Comparison of ENCODE assay signal across 10 cellular contexts in genomic region chr5:172816887-172817418, GRCh38. TPM values are rescaled to one million over a fixed set of nuclear protein-coding genes. Genes with fewer than 3 reads are reported as not detected.
DNase-seq lines count a peak whose midpoint lies in the region; ATAC-seq and TF ChIP-seq lines count a peak whose summit lies in the region.
"Had no signal": no experiment of that assay in that cellular context is flagged by ENCODE, and none has a peak within 500 bp of the region (broad histone marks: within the 10 kb centered on the region; RNA-seq: fewer than 3 reads in every experiment).

No MANE protein-coding gene starts in this region.

- H3K4me1 ChIP-seq in HEK293 (ENCODE audit: control insufficient read depth, insufficient read depth, low read length) (no peaks in the 10 kb centered on the region), mammary epithelial cell (ENCODE audit: insufficient read depth, low read length) (peaks cover 27% of the 10 kb centered on the region), right lobe of liver (no peaks in the 10 kb centered on the region), sigmoid colon (peaks cover 0 to 6% (median 0%) of the 10 kb centered on the region in 4 donors)

- H3K27ac ChIP-seq in AG04450 (ENCODE audit: low read depth, low read length), result peak overlapping the region; percentile 31
- H3K27ac ChIP-seq in HEK293 (ENCODE audit: extremely low read depth, low read depth, low read length), result no peak overlapping the region
- peak overlapping the region; percentile 50 for H3K27ac ChIP-seq in mammary epithelial cell (ENCODE audit: insufficient read depth, low read depth, low read length)
- H3K27ac ChIP-seq in right lobe of liver, result no peak overlapping the region
- peak overlapping the region in 1 of 4 donors; percentile 29 for H3K27ac ChIP-seq in sigmoid colon

- H3K79me2 ChIP-seq in mammary epithelial cell (ENCODE audit: insufficient read depth, low read length), result no peaks in the 10 kb centered on the region

- CTCF ChIA-PET in AG04450 (lab: Charles Lee), result no interaction called here
- CTCF ChIA-PET in HEK293 (lab: Yijun Ruan, JAX), result interaction anchor here (0.6 kb wide), 1 partner anchor 44 kb away, joined by 3 read pairs; no protein-coding TSS in a partner anchor
- CTCF ChIA-PET in mammary epithelial cell (lab: Charles Lee; ENCODE audit: low non-redundant PET), result interaction anchor here (0.5 kb wide), 1 partner anchor 117 kb away, joined by 4 read pairs; no protein-coding TSS in a partner anchor

- BruUV-seq in mammary epithelial cell (replicated peaks; lab: Mats Ljungman, UMichigan), result no TSS peak

- no peak overlapping the region for H2AFZ ChIP-seq in mammary epithelial cell (ENCODE audit: low read depth, low read length)

- H3K9me3 ChIP-seq in AG04450 (ENCODE audit: control insufficient read depth, insufficient read depth, low read length) (no peaks in the 10 kb centered on the region), HEK293 (ENCODE audit: control insufficient read depth, insufficient read depth, low read depth, low read length) (no peaks in the 10 kb centered on the region), mammary epithelial cell (replicated peaks; ENCODE audit: insufficient read depth, low read length) (no peaks in the 10 kb centered on the region), right lobe of liver (no peaks in the 10 kb centered on the region), sigmoid colon (no peaks in the 10 kb centered on the region)

- intact Hi-C loops in mammary epithelial cell (cut with micrococcal nuclease) (loop anchor here (1.0 kb wide), 1 partner anchor 16 kb away; no protein-coding TSS in a partner anchor), right lobe of liver (cut with DNase I) (no loop called here), sigmoid colon (cut with DNase I) (no loop called here)

- in situ Hi-C loops in mammary epithelial cell (cut with MboI; ENCODE audit: low sequenced_read_pairs in 2 of 2), result no loop called here

- TF ChIP-seq POLR2A in right lobe of liver (IDR thresholded peaks at IDR 0.05) (no peak), sigmoid colon (IDR thresholded peaks at IDR 0.05) (no peak)

- WGBS in mammary epithelial cell (ENCODE audit: low coverage, missing lambda C conversion rate), result 6% methylated on average over 4 of the region's 4 CpGs
- WGBS in right lobe of liver (ENCODE audit: insufficient coverage, low coverage, low lambda C conversion rate, missing lambda C conversion rate), result 47% methylated on average over 4 of the region's 4 CpGs
- 59 to 75% methylated on average over 4 of the region's 4 CpGs for WGBS in sigmoid colon, 2 donors

- TF ChIP-seq CTCF in AG04450 (IDR thresholded peaks at IDR 0.05; ENCODE audit: low read depth, low read length) (no peak), HEK293 (tag by site-specific recombination; IDR thresholded peaks at IDR 0.05) (no peak), mammary epithelial cell (conservative IDR thresholded peaks at IDR 0.05 in 1 of 2, IDR thresholded peaks at IDR 0.05 in 1 of 2; ENCODE audit: extremely low read depth in 1 of 2, insufficient read depth in 1 of 2, low read depth in 1 of 2, low read length in 2 of 2) (no peak), right lobe of liver (IDR thresholded peaks at IDR 0.05) (no peak), sigmoid colon (IDR thresholded peaks at IDR 0.05) (no peak)

- H3K36me3 ChIP-seq in HEK293 (ENCODE audit: control insufficient read depth in 2 of 2, insufficient read depth in 1 of 2, low read length in 2 of 2) (no peaks in the 10 kb centered on the region), mammary epithelial cell (ENCODE audit: insufficient read depth, low read length) (no peaks in the 10 kb centered on the region), right lobe of liver (no peaks in the 10 kb centered on the region), sigmoid colon (no peaks in the 10 kb centered on the region)

- no peak overlapping the region for H3K9ac ChIP-seq in mammary epithelial cell (ENCODE audit: insufficient read depth, low read length)

- dilution Hi-C loops in mammary epithelial cell (cut with HindIII; ENCODE audit: low sequenced_read_pairs), result loop anchor here (5.0 kb wide), 1 partner anchor 40 kb away; no protein-coding TSS in a partner anchor

- H3K4me3 ChIP-seq in AG04450 (ENCODE audit: low read depth, low read length) (peak overlapping the region; percentile 29), HEK293 (ENCODE audit: low read depth, low read length) (no peak overlapping the region), mammary epithelial cell (replicated peaks in 1 of 3; ENCODE audit: insufficient read depth in 1 of 3, low read depth in 2 of 3, low read length in 3 of 3) (no peak overlapping the region), right lobe of liver (no peak overlapping the region), sigmoid colon (no peak overlapping the region)

- no peak for TF ChIP-seq EP300 in sigmoid colon (IDR thresholded peaks at IDR 0.05)

- POLR2A ChIA-PET in AG04450 (lab: Yijun Ruan, JAX) (interaction anchor here (0.8 kb wide), 1 partner anchor 46 kb away, joined by 3 read pairs; no protein-coding TSS in a partner anchor), HEK293 (lab: Yijun Ruan, JAX) (interaction anchor here (0.6 kb wide), 1 partner anchor 10 kb away, joined by 3 read pairs; no protein-coding TSS in a partner anchor)

- no peak for DNase-seq in AG04450 (ENCODE audit: low read depth, low spot score)
- peak; percentile 86 for DNase-seq in mammary epithelial cell
- DNase-seq in right lobe of liver, result no peak
- no peak for DNase-seq in sigmoid colon
- no peak for DNase-seq in NCI-H1105 (lab: John Stamatoyannopoulos, UW)
- DNase-seq in stimulated activated naive CD4-positive, alpha-beta T cell treated with Interleukin-2 at 50 U/mL for 16 hours (lab: John Stamatoyannopoulos, UW), result no peak
- DNase-seq: DND-41, NCI-H524 treated with DMSO at 0.1 percent for 48 hours had no signal

- H3K27me3 ChIP-seq in AG04450 (ENCODE audit: control insufficient read depth, insufficient read depth, low read length) (no peaks in the 10 kb centered on the region), mammary epithelial cell (ENCODE audit: insufficient read depth, low read length) (no peaks in the 10 kb centered on the region), right lobe of liver (no peaks in the 10 kb centered on the region), sigmoid colon (no peaks in the 10 kb centered on the region)

- no peaks in the 10 kb centered on the region for H4K20me1 ChIP-seq in mammary epithelial cell (ENCODE audit: insufficient read depth, low read length)

- ATAC-seq in right lobe of liver, result peak in 3 of 4 donors; percentile 40 to 80 (median 69)
- no peak for ATAC-seq in HG03175 (IDR thresholded peaks at IDR 0.05; ENCODE audit: unreplicated experiment)

- peak overlapping the region; percentile 46 for H3K4me2 ChIP-seq in mammary epithelial cell (ENCODE audit: insufficient read depth, low read depth, low read length)

TF ChIP-seq in HEK293, 187 proteins besides CTCF, POLR2A, EP300 and RAD21 (continues in another document):
- TF ChIP-seq ZNF596 (tag by site-specific recombination; IDR thresholded peaks at IDR 0.05) (no peak), ZNF394 (tag by site-specific recombination; IDR thresholded peaks at IDR 0.05; ENCODE audit: borderline replicate concordance) (no peak), EGR2 (tag by site-specific recombination; IDR thresholded peaks at IDR 0.05; ENCODE audit: low read depth) (peak; percentile 41; the same call in 1 of the 2 replicates), ZBTB17 (tag by site-specific recombination; IDR thresholded peaks at IDR 0.05) (no peak), SCRT2 (tag by site-specific recombination; IDR thresholded peaks at IDR 0.05) (no peak), KLF1 (tag by site-specific recombination; IDR thresholded peaks at IDR 0.05) (no peak), ZBTB6 (tag by site-specific recombination; IDR thresholded peaks at IDR 0.05) (no peak)

RNA-seq across cellular contexts. Expression of gene ERGIC1, which starts 17.1 kb away (rescaled TPM):
- polyA plus RNA-seq in AG04450 (2011; rRNA removed), result 137 and 177 TPM in 2 replicates
- polyA minus RNA-seq in AG04450 (2011; rRNA and poly(A)+ RNA removed), result 230 and 322 TPM in 2 replicates
- total RNA-seq in mammary epithelial cell, result 10 to 100 TPM; 58.8 to 98.6 TPM
- polyA plus RNA-seq in mammary epithelial cell, result 111 TPM
- 158 TPM for polyA minus RNA-seq in mammary epithelial cell
- 100 to 1,000 TPM; 103 to 264 (median 154) TPM for total RNA-seq in right lobe of liver
- total RNA-seq in sigmoid colon, result 100 to 1,000 TPM in 1 of 4 donors, 10 to 100 TPM in 3; 80.6 to 117 (median 95.7) TPM
- 100 to 1,000 TPM; 125 to 160 (median 132) TPM for polyA plus RNA-seq in sigmoid colon

RNA-seq across cellular contexts. Expression of gene DUSP1, which starts 46.0 kb away (rescaled TPM):
- polyA plus RNA-seq in AG04450 (2011; rRNA removed), result 98.8 and 147 TPM in 2 replicates
- 187 and 265 TPM in 2 replicates for polyA minus RNA-seq in AG04450 (2011; rRNA and poly(A)+ RNA removed)
- total RNA-seq in mammary epithelial cell, result 10 to 100 TPM; 20.7 to 28.8 TPM
- polyA plus RNA-seq in mammary epithelial cell, result 19.1 TPM
- polyA minus RNA-seq in mammary epithelial cell, result 22.7 TPM
- 100 to 1,000 TPM; 106 to 407 (median 232) TPM for total RNA-seq in right lobe of liver
- 1,000 to 10,000 TPM in 1 of 4 donors, 100 to 1,000 TPM in 3; 449 to 1,033 (median 779) TPM for total RNA-seq in sigmoid colon
- 100 to 1,000 TPM in 2 of 3 donors, 10 to 100 TPM in 1; 99.9 to 253 (median 136) TPM for polyA plus RNA-seq in sigmoid colon

Comparison
In these comparisons a context has a peak if more than half of its experiments do, and no peak if none do; other contexts are left out.
1. H3K27ac ChIP-seq: peak in AG04450 (single experiment) and mammary epithelial cell (single experiment); none in HEK293 (single experiment) and right lobe of liver (0 of 3).